In the genomic region with DNA sequence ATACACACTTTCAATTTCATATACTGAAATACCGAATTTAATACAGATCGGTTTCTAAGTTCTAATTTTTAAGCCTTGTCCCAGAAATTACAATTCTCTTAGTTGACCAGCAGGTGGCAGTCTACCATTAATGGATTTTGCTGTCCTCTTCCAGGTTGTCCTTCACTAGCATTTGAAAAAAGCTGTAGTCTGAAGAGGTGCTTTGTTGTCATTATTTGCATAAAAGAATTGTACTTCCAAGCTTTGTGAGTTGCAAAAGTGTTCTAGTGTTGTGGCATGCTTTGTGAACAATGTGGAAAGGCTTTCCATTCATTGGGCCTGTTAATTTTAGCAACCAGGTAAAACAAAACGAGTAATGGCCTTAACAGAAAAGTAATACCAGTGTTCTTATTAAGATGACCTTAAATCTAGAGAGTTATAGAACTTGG, we compare ENCODE assay signal across 8 cellular contexts.
DNase-seq lines count a peak whose midpoint lies in the region; ATAC-seq and TF ChIP-seq lines count a peak whose summit lies in the region.

No MANE protein-coding gene starts in this region.

- H3K4me3 ChIP-seq in GM12864 (ENCODE audit: low read depth, low read length) (no peak overlapping the region), astrocyte of the cerebellum (ENCODE audit: low read depth, low read length) (no peak overlapping the region), kidney epithelial cell (ENCODE audit: low read depth, low read length) (no peak overlapping the region), thoracic aorta (no peak overlapping the region)

- H3K4me1 ChIP-seq in thoracic aorta (ENCODE audit: control insufficient read depth in 1 of 2, low read depth in 2 of 2) = no peaks in the 10 kb centered on the region

- TF ChIP-seq CTCF in AG09319 (IDR thresholded peaks at IDR 0.05; ENCODE audit: low read depth, low read length) (peak; percentile 70), GM12864 (IDR thresholded peaks at IDR 0.05; ENCODE audit: low read depth, low read length, missing control alignments) (peak; percentile 55), astrocyte of the cerebellum (IDR thresholded peaks at IDR 0.05; ENCODE audit: low read depth, low read length, missing control alignments) (peak; percentile 62), kidney epithelial cell (IDR thresholded peaks at IDR 0.05; ENCODE audit: insufficient read depth, low read length, poor library complexity, severe bottlenecking) (peak; percentile 68), thoracic aorta (IDR thresholded peaks at IDR 0.05) (peak; percentile 77)

- no peak overlapping the region for H3K27ac ChIP-seq in thoracic aorta

- H3K9me3 ChIP-seq in thoracic aorta = no peaks in the 10 kb centered on the region

- in situ Hi-C loops in astrocyte of the cerebellum (cut with HindIII; ENCODE audit: low sequenced_read_pairs) = no loop called here

- peak; percentile 22 for DNase-seq in AG09319 (ENCODE audit: extremely low read depth, low read depth)
- peak; percentile 21 for DNase-seq in GM12864 (ENCODE audit: low read depth)
- peak; percentile 80 for DNase-seq in NCI-H345 treated with DMSO at 0.1 percent for 48 hours (lab: John Stamatoyannopoulos, UW; ENCODE audit: unreplicated experiment)
- DNase-seq in astrocyte of the cerebellum (ENCODE audit: low read depth) = peak; percentile 38
- peak; percentile 14 for DNase-seq in kidney epithelial cell (ENCODE audit: low read depth)
- DNase-seq in thoracic aorta (ENCODE audit: low spot score) = no peak

- peak; percentile 71 for ATAC-seq in HG03066 (IDR thresholded peaks at IDR 0.05; ENCODE audit: low read depth, unreplicated experiment)
- ATAC-seq in thoracic aorta (ENCODE audit: insufficient number of reproducible peaks, low FRiP score, low read depth) = no peak
- ATAC-seq in HG02973 (IDR thresholded peaks at IDR 0.05; ENCODE audit: unreplicated experiment) = no peak

- H3K27me3 ChIP-seq in kidney epithelial cell (ENCODE audit: control insufficient read depth, insufficient read depth, low read length) (no peaks in the 10 kb centered on the region), thoracic aorta (replicated peaks; ENCODE audit: insufficient read depth) (no peaks in the 10 kb centered on the region)

- H3K36me3 ChIP-seq in kidney epithelial cell (ENCODE audit: control insufficient read depth, insufficient read depth, low read length) = no peaks in the 10 kb centered on the region
- peaks cover 7% of the 10 kb centered on the region for H3K36me3 ChIP-seq in thoracic aorta
